In genomic region chr3:65039754-65040210, GRCh38 we compare ENCODE assay signal across 18 cellular contexts.
DNase-seq lines count a peak whose midpoint lies in the region; ATAC-seq and TF ChIP-seq lines count a peak whose summit lies in the region.
"Had no signal": no experiment of that assay in that cellular context is flagged by ENCODE, and none has a peak within 500 bp of the region (broad histone marks: within the 10 kb centered on the region; RNA-seq: fewer than 3 reads in every experiment).

No MANE protein-coding gene starts in this region.

- H3K27me3 ChIP-seq in cardiac muscle cell (no peaks in the 10 kb centered on the region), right atrium auricular region (no peaks in the 10 kb centered on the region), kidney epithelial cell (ENCODE audit: control insufficient read depth, insufficient read depth, low read length) (no peaks in the 10 kb centered on the region)

- no peak overlapping the region for H3K4me3 ChIP-seq in cardiac muscle cell
- no peak overlapping the region for H3K4me3 ChIP-seq in right atrium auricular region
- H3K4me3 ChIP-seq in kidney epithelial cell (ENCODE audit: low read depth, low read length) = no peak overlapping the region

- H3K27ac ChIP-seq in cardiac muscle cell (peak overlapping the region; percentile 16), right atrium auricular region (no peak overlapping the region)
- H3K27ac ChIP-seq: epithelial cell of prostate had no signal

- no peaks in the 10 kb centered on the region for H3K36me3 ChIP-seq in cardiac muscle cell
- H3K36me3 ChIP-seq in right atrium auricular region = no peaks in the 10 kb centered on the region
- H3K36me3 ChIP-seq in kidney epithelial cell (ENCODE audit: control insufficient read depth, insufficient read depth, low read length) = no peaks in the 10 kb centered on the region

- ATAC-seq in GM21786 (IDR thresholded peaks at IDR 0.05; ENCODE audit: unreplicated experiment) = no peak
- ATAC-seq: Right ventricle myocardium inferior; stimulated activated naive CD8-positive, alpha-beta T cell treated with anti-CD3 and anti-CD28 coated beads, Interleukin-15, amount 100 ng/mL, for 72 hours had no signal

- peaks cover 14% of the 10 kb centered on the region for H3K4me1 ChIP-seq in cardiac muscle cell (ENCODE audit: low read depth)
- no peaks in the 10 kb centered on the region for H3K4me1 ChIP-seq in right atrium auricular region

- TF ChIP-seq CTCF in cardiac muscle cell (IDR thresholded peaks at IDR 0.05; ENCODE audit: low read depth, low read length) = no peak
- no peak for TF ChIP-seq CTCF in right atrium auricular region (IDR thresholded peaks at IDR 0.05)
- no peak for TF ChIP-seq CTCF in kidney epithelial cell (IDR thresholded peaks at IDR 0.05; ENCODE audit: insufficient read depth, low read length, poor library complexity, severe bottlenecking)

- H3K9me3 ChIP-seq in cardiac muscle cell (ENCODE audit: low read depth) = no peaks in the 10 kb centered on the region
- no peaks in the 10 kb centered on the region for H3K9me3 ChIP-seq in right atrium auricular region

- DNase-seq in cardiac muscle cell (ENCODE audit: low read depth in 1 of 2, low spot score in 1 of 2) = peak in 1 of 2 donors; percentile 54
- no peak for DNase-seq in right atrium auricular region (ENCODE audit: low spot score)
- DNase-seq in astrocyte of the hippocampus (ENCODE audit: low read depth, low spot score) = peak; percentile 65
- DNase-seq in kidney epithelial cell (ENCODE audit: low read depth) = peak; percentile 32
- DNase-seq in NCI-H2171 (lab: John Stamatoyannopoulos, UW) = no peak
- no peak for DNase-seq in KG1 (lab: John Stamatoyannopoulos, UW)
- DNase-seq in activated CD4-positive, CD25-positive, alpha-beta regulatory T cell treated with anti-CD3 and anti-CD28 coated beads, Interleukin-2, amount 50 U/mL, for 72 hours = no peak
- DNase-seq: 8988T; activated CD8-positive, alpha-beta memory T cell treated with anti-CD3 and anti-CD28 coated beads for 24 hours; activated gamma-delta T cell treated with Interleukin-2 at 50 U/mL for 16 hours; caudate nucleus; GOT3; hippocampal formation; NCI-H2029 treated with DMSO at 0.1 percent for 48 hours; stimulated activated naive CD8-positive, alpha-beta T cell treated with anti-CD3 and anti-CD28 coated beads, Interleukin-15, amount 100 ng/mL, for 72 hours had no signal

Comparison
In these comparisons a context has a peak if more than half of its experiments do, and no peak if none do; other contexts are left out.
1. DNase-seq: peak in astrocyte of the hippocampus (single experiment) and kidney epithelial cell (single experiment); none in right atrium auricular region (single experiment), NCI-H2171 (single experiment), KG1 (single experiment) and activated CD4-positive, CD25-positive, alpha-beta regulatory T cell treated with anti-CD3 and anti-CD28 coated beads, Interleukin-2, amount 50 U/mL, for 72 hours (single experiment).